In the genomic region with DNA sequence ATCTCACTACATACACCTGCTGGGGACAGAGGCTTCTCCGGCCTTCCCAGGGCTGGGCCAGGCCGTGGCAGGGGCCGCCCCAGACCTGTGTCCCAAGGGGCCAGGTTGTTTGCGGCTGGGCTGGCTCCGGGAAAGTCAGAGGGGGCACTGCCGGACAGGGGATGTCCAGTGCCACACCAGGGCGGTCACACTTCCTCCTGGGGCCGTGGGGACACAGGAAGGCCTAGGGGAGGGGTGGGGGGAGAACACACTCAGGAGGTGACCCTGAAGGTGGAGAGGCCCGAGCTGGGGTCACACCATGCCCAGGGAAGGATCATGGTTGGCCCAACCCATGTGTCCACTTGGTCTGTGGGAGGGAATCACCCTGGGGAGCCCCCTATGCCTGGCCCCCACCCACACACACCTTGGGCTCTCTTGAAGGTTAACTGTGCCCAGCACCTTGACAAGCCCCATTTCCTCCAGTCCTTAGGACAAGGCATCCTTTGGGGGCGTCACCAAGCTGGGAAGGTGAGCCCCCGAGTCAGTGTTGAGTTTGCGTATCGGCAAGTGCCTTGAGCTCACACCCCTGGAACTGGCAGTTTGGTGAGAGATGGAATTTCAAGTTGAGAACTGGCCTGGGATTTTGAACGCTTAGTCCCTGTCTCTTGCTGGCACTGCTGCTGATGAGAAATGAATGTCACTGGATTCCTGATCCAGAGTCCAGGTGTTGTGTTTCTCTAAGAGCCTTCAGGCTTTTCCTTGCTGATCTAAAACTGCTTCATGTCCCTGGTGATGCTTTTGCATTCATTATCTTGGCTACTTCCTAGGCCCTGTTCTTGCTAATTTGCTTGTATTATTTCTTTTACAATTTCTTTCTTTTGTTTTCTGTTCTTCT, we compare ENCODE assay signal across 8 cellular contexts. TPM values are rescaled to one million over a fixed set of nuclear protein-coding genes. Genes with fewer than 3 reads are reported as not detected.
DNase-seq lines count a peak whose midpoint lies in the region; ATAC-seq and TF ChIP-seq lines count a peak whose summit lies in the region.

No MANE protein-coding gene starts in this region.

- peaks cover 22% of the 10 kb centered on the region for H3K4me1 Mint-ChIP-seq in activated naive CD8-positive, alpha-beta T cell (ENCODE audit: low read depth)
- H3K4me1 Mint-ChIP-seq in activated naive CD8-positive, alpha-beta T cell treated with anti-CD3 and anti-CD28 coated beads, Interleukin-2, amount 50 U/mL, for 24 hours, result peaks cover 31% of the 10 kb centered on the region
- H3K4me1 Mint-ChIP-seq in WTC11, result peaks cover 29% of the 10 kb centered on the region

- intact Hi-C loops in left colon (cut with DNase I, micrococcal nuclease) (loop anchor here in 1 of 2 donors (10.0 kb wide), 1 partner anchor 85 kb away; no protein-coding TSS in a partner anchor), transverse colon (cut with DNase I; ENCODE audit: low total_unique reads) (no loop called here), ascending aorta (cut with DNase I) (no loop called here)

- H3K4me3 Mint-ChIP-seq in activated naive CD8-positive, alpha-beta T cell, result peak overlapping the region; percentile 69
- no peak overlapping the region for H3K4me3 Mint-ChIP-seq in activated naive CD8-positive, alpha-beta T cell treated with anti-CD3 and anti-CD28 coated beads, Interleukin-2, amount 50 U/mL, for 24 hours
- H3K4me3 Mint-ChIP-seq in WTC11, result peak overlapping the region; percentile 42

- 50 to 65% methylated on average over 2 to 10 of the region's 14 CpGs for WGBS in transverse colon (ENCODE audit: low coverage in 1 of 2), 2 donors

- TF ChIP-seq POLR2A in transverse colon (IDR thresholded peaks at IDR 0.05), result no peak

- POLR2A ChIA-PET in WTC11 (lab: Charles Lee), result interaction anchor here (0.6 kb wide), 4 partner anchors 16 to 390 kb away, joined by 3 to 4 read pairs (median 4); no protein-coding TSS in a partner anchor

- H3K27me3 ChIP-seq in transverse colon, result peaks cover 27% of the 10 kb centered on the region
- H3K27me3 ChIP-seq in ascending aorta, result no peaks in the 10 kb centered on the region

- no peak for ATAC-seq in activated naive CD8-positive, alpha-beta T cell treated with anti-CD3 and anti-CD28 coated beads, Interleukin-2, amount 50 U/mL, for 24 hours
- ATAC-seq in WTC11 (peak; percentile 4; the same call in 1 of the 2 replicates), left colon (peak; percentile 3)

- no peak overlapping the region for H3K27ac Mint-ChIP-seq in activated naive CD8-positive, alpha-beta T cell
- H3K27ac Mint-ChIP-seq in activated naive CD8-positive, alpha-beta T cell treated with anti-CD3 and anti-CD28 coated beads, Interleukin-2, amount 50 U/mL, for 24 hours, result no peak overlapping the region
- no peak overlapping the region for H3K27ac Mint-ChIP-seq in WTC11

- CTCF ChIA-PET in WTC11 (lab: Charles Lee), result interaction anchor here (0.6 to 2.9 kb wide), 4 partner anchors 17 to 364 kb away, joined by 3 to 25 read pairs (median 6); no protein-coding TSS in a partner anchor

- no peaks in the 10 kb centered on the region for H3K27me3 Mint-ChIP-seq in activated naive CD8-positive, alpha-beta T cell
- peaks cover 6% of the 10 kb centered on the region for H3K27me3 Mint-ChIP-seq in activated naive CD8-positive, alpha-beta T cell treated with anti-CD3 and anti-CD28 coated beads, Interleukin-2, amount 50 U/mL, for 24 hours
- peaks cover 46% of the 10 kb centered on the region for H3K27me3 Mint-ChIP-seq in WTC11 (ENCODE audit: low read depth)

- TF ChIP-seq CTCF in WTC11 (IDR thresholded peaks at IDR 0.05), result no peak
- TF ChIP-seq CTCF in transverse colon (IDR thresholded peaks at IDR 0.05), result no peak
- no peak for TF ChIP-seq CTCF in ascending aorta (IDR thresholded peaks at IDR 0.05)

- H3K9me3 ChIP-seq in transverse colon (no peaks in the 10 kb centered on the region), ascending aorta (no peaks in the 10 kb centered on the region)

- TF ChIP-seq EP300 in transverse colon (IDR thresholded peaks at IDR 0.05; ENCODE audit: low read depth), result no peak

- peak overlapping the region in 2 of 4 donors; percentile 46 to 60 for H3K4me3 ChIP-seq in transverse colon
- peak overlapping the region in 1 of 2 donors; percentile 96 for H3K4me3 ChIP-seq in ascending aorta

- in situ Hi-C loops in transverse colon (cut with MboI; ENCODE audit: low pct_ligation_motif_present in 1 of 4, low pct_unique_long_range_greater_than_20kb in 1 of 4, low sequenced_read_pairs in 3 of 4), result no loop called here

- H3K36me3 Mint-ChIP-seq in activated naive CD8-positive, alpha-beta T cell, result no peaks in the 10 kb centered on the region
- H3K36me3 Mint-ChIP-seq in activated naive CD8-positive, alpha-beta T cell treated with anti-CD3 and anti-CD28 coated beads, Interleukin-2, amount 50 U/mL, for 24 hours (ENCODE audit: low read depth), result no peaks in the 10 kb centered on the region
- H3K36me3 Mint-ChIP-seq in WTC11, result no peaks in the 10 kb centered on the region

- H3K36me3 ChIP-seq in transverse colon (no peaks in the 10 kb centered on the region), ascending aorta (no peaks in the 10 kb centered on the region)

- H3K4me1 ChIP-seq in transverse colon (peaks cover 43 to 57% (median 47%) of the 10 kb centered on the region in 4 donors), ascending aorta (peaks cover 21 to 47% of the 10 kb centered on the region in 2 donors)

- no peak for DNase-seq in activated naive CD8-positive, alpha-beta T cell treated with anti-CD3 and anti-CD28 coated beads, Interleukin-2, amount 50 U/mL, for 24 hours
- DNase-seq in WTC11 (ENCODE audit: low spot score) (no peak), left colon (no peak), transverse colon (no peak), middle frontal gyrus (ENCODE audit: extremely low spot score, low spot score) (no peak), hepatic stellate cell (ENCODE audit: low spot score) (no peak), ascending aorta (ENCODE audit: low spot score in 2 of 2) (no peak)

- no peaks in the 10 kb centered on the region for H3K9me3 Mint-ChIP-seq in activated naive CD8-positive, alpha-beta T cell (ENCODE audit: low read depth)
- no peaks in the 10 kb centered on the region for H3K9me3 Mint-ChIP-seq in activated naive CD8-positive, alpha-beta T cell treated with anti-CD3 and anti-CD28 coated beads, Interleukin-2, amount 50 U/mL, for 24 hours
- no peaks in the 10 kb centered on the region for H3K9me3 Mint-ChIP-seq in WTC11

- H3K27ac ChIP-seq in transverse colon (peak overlapping the region in 3 of 4 donors; percentile 99 to 100 (median 100)), ascending aorta (no peak overlapping the region)

TF ChIP-seq in WTC11, 78 proteins besides CTCF, POLR2A, EP300 and RAD21:
- no peak for TF ChIP-seq GABPB1 (CRISPR knock-in tag; IDR thresholded peaks at IDR 0.05)
- TF ChIP-seq, protein P1, sequence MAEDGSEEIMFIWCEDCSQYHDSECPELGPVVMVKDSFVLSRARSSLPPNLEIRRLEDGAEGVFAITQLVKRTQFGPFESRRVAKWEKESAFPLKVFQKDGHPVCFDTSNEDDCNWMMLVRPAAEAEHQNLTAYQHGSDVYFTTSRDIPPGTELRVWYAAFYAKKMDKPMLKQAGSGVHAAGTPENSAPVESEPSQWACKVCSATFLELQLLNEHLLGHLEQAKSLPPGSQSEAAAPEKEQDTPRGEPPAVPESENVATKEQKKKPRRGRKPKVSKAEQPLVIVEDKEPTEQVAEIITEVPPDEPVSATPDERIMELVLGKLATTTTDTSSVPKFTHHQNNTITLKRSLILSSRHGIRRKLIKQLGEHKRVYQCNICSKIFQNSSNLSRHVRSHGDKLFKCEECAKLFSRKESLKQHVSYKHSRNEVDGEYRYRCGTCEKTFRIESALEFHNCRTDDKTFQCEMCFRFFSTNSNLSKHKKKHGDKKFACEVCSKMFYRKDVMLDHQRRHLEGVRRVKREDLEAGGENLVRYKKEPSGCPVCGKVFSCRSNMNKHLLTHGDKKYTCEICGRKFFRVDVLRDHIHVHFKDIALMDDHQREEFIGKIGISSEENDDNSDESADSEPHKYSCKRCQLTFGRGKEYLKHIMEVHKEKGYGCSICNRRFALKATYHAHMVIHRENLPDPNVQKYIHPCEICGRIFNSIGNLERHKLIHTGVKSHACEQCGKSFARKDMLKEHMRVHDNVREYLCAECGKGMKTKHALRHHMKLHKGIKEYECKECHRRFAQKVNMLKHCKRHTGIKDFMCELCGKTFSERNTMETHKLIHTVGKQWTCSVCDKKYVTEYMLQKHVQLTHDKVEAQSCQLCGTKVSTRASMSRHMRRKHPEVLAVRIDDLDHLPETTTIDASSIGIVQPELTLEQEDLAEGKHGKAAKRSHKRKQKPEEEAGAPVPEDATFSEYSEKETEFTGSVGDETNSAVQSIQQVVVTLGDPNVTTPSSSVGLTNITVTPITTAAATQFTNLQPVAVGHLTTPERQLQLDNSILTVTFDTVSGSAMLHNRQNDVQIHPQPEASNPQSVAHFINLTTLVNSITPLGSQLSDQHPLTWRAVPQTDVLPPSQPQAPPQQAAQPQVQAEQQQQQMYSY (CRISPR knock-in tag; IDR thresholded peaks at IDR 0.05), result peak; percentile 44

RNA-seq across cellular contexts. Expression of a gene that starts 7.7 kb away (rescaled TPM):
- total RNA-seq in WTC11 (2021) (3,338 to 3,455 TPM (median 3,348 TPM) in 3 replicates), left colon (1,000 to 10,000 TPM; 3,767 to 4,413 TPM), transverse colon (1,000 to 10,000 TPM; 2,099 to 4,882 (median 4,009) TPM), ascending aorta (6,075 TPM)

RNA-seq across cellular contexts. Expression of a gene that starts 7.9 kb away (rescaled TPM):
- 0.31 to 0.89 TPM (median 0.46 TPM) in 3 replicates for total RNA-seq in WTC11 (2021)
- 1 to 10 TPM; 2.3 to 4.9 TPM for total RNA-seq in left colon
- total RNA-seq in transverse colon, result 10 to 100 TPM in 2 of 4 donors, 1 to 10 TPM in 2; 2.3 to 36.4 (median 17.2) TPM
- not detected for total RNA-seq in ascending aorta

RNA-seq across cellular contexts. Expression of a gene that starts 31.9 kb away (rescaled TPM):
- total RNA-seq in WTC11 (2021) (44.7 to 54.7 TPM (median 47.8 TPM) in 3 replicates), left colon (10 to 100 TPM; 25.4 to 28.8 TPM), transverse colon (10 to 100 TPM; 26.2 to 90.5 (median 37.4) TPM), ascending aorta (75.6 TPM)

Comparison
In these comparisons a context has a peak if more than half of its experiments do, and no peak if none do; other contexts are left out.
1. H3K27ac ChIP-seq: peak in transverse colon (3 of 4); none in ascending aorta (0 of 2).